ENCODE assay signal across 1 cellular context in genomic region chr14:23013056-23014054, GRCh38.
TF ChIP-seq lines count a peak whose summit lies in the region.

No MANE protein-coding gene starts in this region.

TF ChIP-seq in HepG2, 621 proteins besides CTCF, POLR2A, EP300 and RAD21 (continued from another document and continues in another):
- TF ChIP-seq ZBED4 (CRISPR knock-in tag; IDR thresholded peaks at IDR 0.05; ENCODE audit: borderline replicate concordance) (no peak), ZNF512 (CRISPR knock-in tag; IDR thresholded peaks at IDR 0.05) (no peak), SP1 (IDR thresholded peaks at IDR 0.05) (no peak), SP1 (CRISPR knock-in tag; IDR thresholded peaks at IDR 0.05) (no peak), HNF4G (IDR thresholded peaks at IDR 0.05; ENCODE audit: borderline replicate concordance, low read depth, low read length) (no peak), HNF4G (CRISPR knock-in tag; IDR thresholded peaks at IDR 0.05; ENCODE audit: borderline replicate concordance, low read depth) (no peak), MTF1 (CRISPR knock-in tag; IDR thresholded peaks at IDR 0.05) (no peak), TCF7 (IDR thresholded peaks at IDR 0.05; ENCODE audit: low read depth) (no peak), ZNF761 (CRISPR knock-in tag; conservative IDR thresholded peaks at IDR 0.05) (no peak), ZNF17 (CRISPR knock-in tag; IDR thresholded peaks at IDR 0.05) (no peak), SIX1 (CRISPR knock-in tag; IDR thresholded peaks at IDR 0.05; ENCODE audit: borderline replicate concordance) (no peak), ZNF749 (CRISPR knock-in tag; IDR thresholded peaks at IDR 0.05; ENCODE audit: borderline replicate concordance) (no peak), ZBTB37 (CRISPR knock-in tag; IDR thresholded peaks at IDR 0.05) (no peak), PATZ1 (CRISPR knock-in tag; IDR thresholded peaks at IDR 0.05) (no peak), MAZ (IDR thresholded peaks at IDR 0.05; ENCODE audit: borderline replicate concordance, low read depth, low read length) (no peak), MAZ (CRISPR knock-in tag; IDR thresholded peaks at IDR 0.05; ENCODE audit: low read depth) (no peak), SNRNP70 (IDR thresholded peaks at IDR 0.05; ENCODE audit: low read depth, low read length) (no peak), TCF7L2 (IDR thresholded peaks at IDR 0.05; ENCODE audit: low read depth, low read length) (no peak), ZNF275 (CRISPR knock-in tag; IDR thresholded peaks at IDR 0.05; ENCODE audit: borderline replicate concordance) (no peak), ZGPAT (CRISPR knock-in tag; IDR thresholded peaks at IDR 0.05) (peak; percentile 28; the same call in 1 of the 2 replicates), CHCHD3 (CRISPR knock-in tag; IDR thresholded peaks at IDR 0.05) (no peak), EHMT2 (IDR thresholded peaks at IDR 0.05; ENCODE audit: borderline replicate concordance, low read depth, low read length) (0 out of 2 replicates have a peak, but pooled peaks have one; percentile 6), MTA1 (CRISPR knock-in tag; IDR thresholded peaks at IDR 0.05; ENCODE audit: borderline replicate concordance) (no peak), NBN (conservative IDR thresholded peaks at IDR 0.05) (no peak), PPARG (CRISPR knock-in tag; conservative IDR thresholded peaks at IDR 0.05) (0 out of 2 replicates have a peak, but pooled peaks have one; percentile 22), ZMYM3 (CRISPR knock-in tag; IDR thresholded peaks at IDR 0.05) (peak; percentile 83), GABPB1 (CRISPR knock-in tag; IDR thresholded peaks at IDR 0.05) (no peak), NFYB (CRISPR knock-in tag; IDR thresholded peaks at IDR 0.05) (0 out of 2 replicates have a peak, but pooled peaks have one; percentile 11), GABPA (IDR thresholded peaks at IDR 0.05; ENCODE audit: low read depth, low read length) (no peak), GABPA (CRISPR knock-in tag; IDR thresholded peaks at IDR 0.05; ENCODE audit: low read depth) (no peak), ZBTB40 (IDR thresholded peaks at IDR 0.05) (no peak), ZBTB40 (CRISPR knock-in tag; IDR thresholded peaks at IDR 0.05) (no peak), CHD4 (IDR thresholded peaks at IDR 0.05; ENCODE audit: borderline replicate concordance, low read length) (peak; percentile 54; the same call in 1 of the 2 replicates), CERS6 (CRISPR knock-in tag; IDR thresholded peaks at IDR 0.05) (no peak), ZNF790 (CRISPR knock-in tag; IDR thresholded peaks at IDR 0.05; ENCODE audit: borderline replicate concordance) (no peak)
